In the genomic region with DNA sequence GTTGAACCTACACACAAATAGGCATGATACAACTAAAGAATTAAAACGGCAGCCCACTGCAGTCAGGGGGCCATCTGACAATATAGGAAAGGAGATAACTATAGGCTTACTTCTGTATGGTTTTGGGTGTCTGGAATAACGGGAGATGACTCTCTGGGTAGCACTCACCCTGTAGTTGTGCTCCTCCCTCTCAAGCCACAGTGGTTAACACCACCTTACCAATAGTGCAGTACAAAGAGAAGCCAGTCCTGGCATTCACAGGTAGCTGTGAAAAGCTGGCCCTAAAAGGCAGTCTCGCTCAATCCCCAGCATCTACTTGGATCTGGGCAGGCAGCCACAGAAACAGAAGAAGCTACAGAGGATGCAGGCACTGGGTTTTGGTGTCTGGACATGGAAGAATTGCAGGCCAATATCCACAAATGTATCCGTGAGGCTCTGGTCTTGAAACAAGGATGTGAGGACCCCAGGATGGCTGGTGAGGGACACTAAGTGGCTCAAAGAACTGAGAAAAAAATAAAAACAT, we compare ENCODE assay signal across 1 cellular context.
TF ChIP-seq lines count a peak whose summit lies in the region.

No MANE protein-coding gene starts in this region.

TF ChIP-seq in H1, 55 proteins besides CTCF, POLR2A, EP300 and RAD21:
- TF ChIP-seq JUND (IDR thresholded peaks at IDR 0.05; ENCODE audit: low read length) (no peak), GTF2F1 (IDR thresholded peaks at IDR 0.05; ENCODE audit: borderline replicate concordance, low read depth, low read length) (no peak), SP1 (IDR thresholded peaks at IDR 0.05; ENCODE audit: low read depth, low read length) (no peak)
TF ChIP-seq in H1: peak in this region for 0.
